In genomic region chr2:15648593-15649525, GRCh38 we compare ENCODE assay signal across 17 cellular contexts. TPM values are rescaled to one million over a fixed set of nuclear protein-coding genes. Genes with fewer than 3 reads are reported as not detected.
DNase-seq lines count a peak whose midpoint lies in the region; ATAC-seq, FAIRE-seq and TF ChIP-seq lines count a peak whose summit lies in the region.
"Had no signal": no experiment of that assay in that cellular context is flagged by ENCODE, and none has a peak within 500 bp of the region (broad histone marks: within the 10 kb centered on the region; RNA-seq: fewer than 3 reads in every experiment).

No MANE protein-coding gene starts in this region.

- H3K9me3 Mint-ChIP-seq in activated naive CD4-positive, alpha-beta T cell treated with anti-CD3 and anti-CD28 coated beads, Interleukin-2, amount 50 U/mL, for 24 hours: no peaks in the 10 kb centered on the region
- H3K9me3 Mint-ChIP-seq in activated naive CD4-positive, alpha-beta T cell treated with anti-CD3 and anti-CD28 coated beads, Interleukin-2, amount 10 ng/mL, durations not matched to agents 7 days and 5 days: no peaks in the 10 kb centered on the region
- peaks cover 2% of the 10 kb centered on the region for H3K9me3 Mint-ChIP-seq in neural crest cell
- H3K9me3 Mint-ChIP-seq: CD4-positive, alpha-beta T cell; HFFc6 had no signal

- FAIRE-seq in bronchial epithelial cell (lab: Jason Lieb, UNC): peak; percentile 84
- FAIRE-seq: GM12878, GM18507, H1 had no signal

- no peak for ATAC-seq in GM18517 (IDR thresholded peaks at IDR 0.05; ENCODE audit: unreplicated experiment)
- ATAC-seq: GM12878 had no signal

- H3K27me3 Mint-ChIP-seq in activated naive CD4-positive, alpha-beta T cell treated with anti-CD3 and anti-CD28 coated beads, Interleukin-2, amount 50 U/mL, for 24 hours: no peaks in the 10 kb centered on the region
- peaks cover 4% of the 10 kb centered on the region for H3K27me3 Mint-ChIP-seq in activated naive CD4-positive, alpha-beta T cell treated with anti-CD3 and anti-CD28 coated beads, Interleukin-2, amount 10 ng/mL, durations not matched to agents 7 days and 5 days
- no peaks in the 10 kb centered on the region for H3K27me3 Mint-ChIP-seq in neural crest cell (ENCODE audit: low read depth)
- H3K27me3 Mint-ChIP-seq: CD4-positive, alpha-beta T cell had no signal

- CTCF ChIA-PET in activated naive CD4-positive, alpha-beta T cell treated with anti-CD3 and anti-CD28 coated beads, Interleukin-2, amount 10 ng/mL, durations not matched to agents 7 days and 5 days (lab: Charles Lee): interaction anchor here (1.2 kb wide), 1 partner anchor 12 kb away, joined by 5 read pairs; no protein-coding TSS in a partner anchor

- H3K4me1 Mint-ChIP-seq in activated naive CD4-positive, alpha-beta T cell treated with anti-CD3 and anti-CD28 coated beads, Interleukin-2, amount 50 U/mL, for 24 hours: no peaks in the 10 kb centered on the region
- H3K4me1 Mint-ChIP-seq in activated naive CD4-positive, alpha-beta T cell treated with anti-CD3 and anti-CD28 coated beads, Interleukin-2, amount 10 ng/mL, durations not matched to agents 7 days and 5 days: no peaks in the 10 kb centered on the region
- H3K4me1 Mint-ChIP-seq in neural crest cell: peaks cover 57% of the 10 kb centered on the region

- no peak for DNase-seq in activated naive CD4-positive, alpha-beta T cell treated with anti-CD3 and anti-CD28 coated beads, Interleukin-2, amount 10 ng/mL, durations not matched to agents 7 days and 5 days
- DNase-seq in bronchial epithelial cell (ENCODE audit: low read depth) (no peak), neural crest cell (ENCODE audit: low read depth, low spot score) (no peak), NCI-H1105 treated with DMSO at 0.1 percent for 48 hours (lab: John Stamatoyannopoulos, UW) (no peak), anterior cingulate cortex (lab: John Stamatoyannopoulos, UW) (no peak)
- no peak for DNase-seq in effector CD4-positive, alpha-beta T cell
- DNase-seq: AML-193; C1 segment of cervical spinal cord; CD4-positive, alpha-beta T cell; DMS79; HFFc6 had no signal

- H3K27me3 ChIP-seq in bronchial epithelial cell (ENCODE audit: control insufficient read depth, insufficient read depth, low read length): peaks cover 2% of the 10 kb centered on the region

- no peak overlapping the region for H3K4me3 Mint-ChIP-seq in activated naive CD4-positive, alpha-beta T cell treated with anti-CD3 and anti-CD28 coated beads, Interleukin-2, amount 50 U/mL, for 24 hours
- H3K4me3 Mint-ChIP-seq in activated naive CD4-positive, alpha-beta T cell treated with anti-CD3 and anti-CD28 coated beads, Interleukin-2, amount 10 ng/mL, durations not matched to agents 7 days and 5 days: no peak overlapping the region
- no peak overlapping the region for H3K4me3 Mint-ChIP-seq in neural crest cell
- H3K4me3 Mint-ChIP-seq: CD4-positive, alpha-beta T cell; HFFc6 had no signal

- H3K36me3 ChIP-seq in bronchial epithelial cell (ENCODE audit: control insufficient read depth, insufficient read depth, low read length): no peaks in the 10 kb centered on the region
- H3K36me3 ChIP-seq: HAP-1 had no signal

- TF ChIP-seq CTCF in bronchial epithelial cell (IDR thresholded peaks at IDR 0.05; ENCODE audit: insufficient read depth, low read length, severe bottlenecking) (no peak), neural crest cell (conservative IDR thresholded peaks at IDR 0.05) (no peak)

- H3K36me3 Mint-ChIP-seq in activated naive CD4-positive, alpha-beta T cell treated with anti-CD3 and anti-CD28 coated beads, Interleukin-2, amount 50 U/mL, for 24 hours: no peaks in the 10 kb centered on the region
- H3K36me3 Mint-ChIP-seq in activated naive CD4-positive, alpha-beta T cell treated with anti-CD3 and anti-CD28 coated beads, Interleukin-2, amount 10 ng/mL, durations not matched to agents 7 days and 5 days: no peaks in the 10 kb centered on the region
- no peaks in the 10 kb centered on the region for H3K36me3 Mint-ChIP-seq in neural crest cell (ENCODE audit: low read depth)

- peak overlapping the region; percentile 47 for H3K27ac Mint-ChIP-seq in activated naive CD4-positive, alpha-beta T cell treated with anti-CD3 and anti-CD28 coated beads, Interleukin-2, amount 50 U/mL, for 24 hours
- H3K27ac Mint-ChIP-seq in activated naive CD4-positive, alpha-beta T cell treated with anti-CD3 and anti-CD28 coated beads, Interleukin-2, amount 10 ng/mL, durations not matched to agents 7 days and 5 days: no peak overlapping the region
- H3K27ac Mint-ChIP-seq in neural crest cell (ENCODE audit: unreplicated experiment): peak overlapping the region; percentile 57
- H3K27ac Mint-ChIP-seq: CD4-positive, alpha-beta T cell; HFFc6 had no signal

- H3K4me3 ChIP-seq in bronchial epithelial cell (ENCODE audit: low read depth, low read length): no peak overlapping the region
- H3K4me3 ChIP-seq: GM12878, HAP-1 had no signal

RNA-seq across cellular contexts. Expression of gene DDX1, which starts 57.2 kb away (rescaled TPM):
- 68.2 and 81.3 TPM in 2 replicates for total RNA-seq in bronchial epithelial cell
- total RNA-seq in neural crest cell: 154 and 157 TPM in 2 replicates
